8 cellular contexts compared by ENCODE assay signal in the genomic region with DNA sequence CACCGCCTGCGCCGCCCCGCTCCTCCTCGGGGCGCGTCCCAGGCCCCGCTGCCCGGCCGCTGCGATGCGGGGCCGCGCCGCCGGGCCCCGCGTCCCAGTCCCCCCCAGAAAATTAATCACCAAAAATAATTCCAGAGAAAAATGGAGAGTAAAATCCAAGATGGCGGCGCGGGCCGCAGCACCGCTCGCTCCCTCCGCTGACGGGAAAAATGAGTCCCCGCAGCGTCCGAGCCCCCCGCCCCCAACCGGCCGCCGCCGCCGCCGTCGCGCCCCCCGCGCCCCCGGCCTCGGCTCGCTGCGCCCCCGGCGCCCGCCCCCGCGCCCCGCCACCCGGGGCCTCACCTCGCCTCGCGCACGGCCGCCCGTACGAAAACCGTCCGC. TPM values are rescaled to one million over a fixed set of nuclear protein-coding genes. Genes with fewer than 3 reads are reported as not detected.
A peak's percentile ranks its signal among the peaks of the same experiment; 100 is the strongest.
DNase-seq lines count a peak whose midpoint lies in the region; ATAC-seq and TF ChIP-seq lines count a peak whose summit lies in the region.

KMT5B (minus strand) TSS at position 162 of the 381 bp plus-strand sequence. CDS start 23,220 bp downstream, outside the sequence.

- peak within 1 kb of the TSS; percentile 94 for H3K4me3 ChIP-seq in CD4-positive, CD25-positive, alpha-beta regulatory T cell (ENCODE audit: low read depth, low read length)
- H3K4me3 ChIP-seq in osteoblast (ENCODE audit: insufficient read depth, low read length) (peak within 1 kb of the TSS; percentile 90), upper lobe of left lung (peak within 1 kb of the TSS; percentile 61 to 94 (median 80))

- H3K27me3 ChIP-seq in CD4-positive, CD25-positive, alpha-beta regulatory T cell (ENCODE audit: control insufficient read depth, insufficient read depth, low read length): no peaks in the 10 kb centered on the region
- H3K27me3 ChIP-seq in osteoblast (ENCODE audit: insufficient read depth, low read length): peaks cover 4% of the 10 kb centered on the region
- H3K27me3 ChIP-seq in upper lobe of left lung: no peaks in the 10 kb centered on the region

- intact Hi-C loops in activated T-helper 2 cell treated with anti-CD3 and anti-CD28 coated beads, Interferon-gamma antibody, Interleukin-2, Interleukin-4, amounts not matched to agents 10 μg/mL and 5 μg/mL and 100 μg/mL, durations not matched to agents 14 hours and 24 hours and 36 hours (cut with micrococcal nuclease): loop anchor here (2.0 to 10.0 kb wide), 4 partner anchors 59 to 249 kb away; partner anchors contain the start of genes C11orf24, CHKA, NDUFS8 and PPP6R3

- peak within 1 kb of the TSS; percentile 90 for H3K4me2 ChIP-seq in osteoblast (ENCODE audit: insufficient read depth, low read length)

- H2AFZ ChIP-seq in osteoblast (ENCODE audit: low read length): peak within 1 kb of the TSS; percentile 78

- peaks cover 0 to 3% (median 0%) of the 10 kb centered on the region in 7 donors for H3K9me3 Mint-ChIP-seq in CD4-positive, CD25-positive, alpha-beta regulatory T cell
- no peaks in the 10 kb centered on the region for H3K9me3 Mint-ChIP-seq in activated T-helper 2 cell treated with anti-CD3 and anti-CD28 coated beads, Interferon-gamma antibody, Interleukin-2, Interleukin-4, amounts not matched to agents 10 μg/mL and 5 μg/mL and 100 μg/mL, durations not matched to agents 14 hours and 24 hours and 36 hours

- no peak for TF ChIP-seq POLR2A in upper lobe of left lung (IDR thresholded peaks at IDR 0.05)

- peaks cover 17 to 54% (median 41%) of the 10 kb centered on the region in 4 donors for H3K4me1 Mint-ChIP-seq in CD4-positive, CD25-positive, alpha-beta regulatory T cell
- peaks cover 31% of the 10 kb centered on the region for H3K4me1 Mint-ChIP-seq in activated T-helper 2 cell treated with anti-CD3 and anti-CD28 coated beads, Interferon-gamma antibody, Interleukin-2, Interleukin-4, amounts not matched to agents 10 μg/mL and 5 μg/mL and 100 μg/mL, durations not matched to agents 14 hours and 24 hours and 36 hours (ENCODE audit: low read depth)

- H3K9me3 ChIP-seq in CD4-positive, CD25-positive, alpha-beta regulatory T cell (ENCODE audit: control insufficient read depth in 2 of 2, low read length in 2 of 2): no peaks in the 10 kb centered on the region
- H3K9me3 ChIP-seq in osteoblast (ENCODE audit: low read depth, low read length): no peaks in the 10 kb centered on the region
- H3K9me3 ChIP-seq in upper lobe of left lung: no peaks in the 10 kb centered on the region

- WGBS in upper lobe of left lung, 2 donors: no CpG with 5 or more reads among the region's 60 CpGs

- TF ChIP-seq EP300 in upper lobe of left lung (IDR thresholded peaks at IDR 0.05): no peak

- H3K4me1 ChIP-seq in CD4-positive, CD25-positive, alpha-beta regulatory T cell (ENCODE audit: control insufficient read depth, insufficient read depth, low read length, poor library complexity, severe bottlenecking): peaks cover 47% of the 10 kb centered on the region
- H3K4me1 ChIP-seq in osteoblast (ENCODE audit: insufficient read depth, low read length) (peaks cover 16% of the 10 kb centered on the region), upper lobe of left lung (peaks cover 38 to 51% (median 44%) of the 10 kb centered on the region in 4 donors)

- no peaks in the 10 kb centered on the region for H3K36me3 ChIP-seq in CD4-positive, CD25-positive, alpha-beta regulatory T cell (ENCODE audit: control insufficient read depth, insufficient read depth, low read length)
- no peaks in the 10 kb centered on the region for H3K36me3 ChIP-seq in osteoblast (ENCODE audit: insufficient read depth, low read length)
- H3K36me3 ChIP-seq in upper lobe of left lung: no peaks in the 10 kb centered on the region

- ATAC-seq in CD4-positive, CD25-positive, alpha-beta regulatory T cell (ENCODE audit: low read depth in 2 of 2): peak; percentile 2 to 5
- ATAC-seq in GM21825 (IDR thresholded peaks at IDR 0.05; ENCODE audit: unreplicated experiment) (peak; percentile 10), upper lobe of left lung (ENCODE audit: low FRiP score in 2 of 2) (no peak), HG03520 (IDR thresholded peaks at IDR 0.05; ENCODE audit: unreplicated experiment) (no peak)

- H3K27me3 Mint-ChIP-seq in CD4-positive, CD25-positive, alpha-beta regulatory T cell: peaks cover 25% of the 10 kb centered on the region
- peaks cover 15% of the 10 kb centered on the region for H3K27me3 Mint-ChIP-seq in activated T-helper 2 cell treated with anti-CD3 and anti-CD28 coated beads, Interferon-gamma antibody, Interleukin-2, Interleukin-4, amounts not matched to agents 10 μg/mL and 5 μg/mL and 100 μg/mL, durations not matched to agents 14 hours and 24 hours and 36 hours (ENCODE audit: low read depth)

- peak within 1 kb of the TSS; percentile 89 to 99 (median 96) for H3K4me3 Mint-ChIP-seq in CD4-positive, CD25-positive, alpha-beta regulatory T cell
- H3K4me3 Mint-ChIP-seq in activated T-helper 2 cell treated with anti-CD3 and anti-CD28 coated beads, Interferon-gamma antibody, Interleukin-2, Interleukin-4, amounts not matched to agents 10 μg/mL and 5 μg/mL and 100 μg/mL, durations not matched to agents 14 hours and 24 hours and 36 hours (ENCODE audit: low read depth): peak within 1 kb of the TSS; percentile 92

- TF ChIP-seq CTCF in osteoblast (IDR thresholded peaks at IDR 0.05; ENCODE audit: extremely low read depth, low read depth, low read length) (no peak), upper lobe of left lung (IDR thresholded peaks at IDR 0.05) (no peak)

- H3K27ac ChIP-seq in CD4-positive, CD25-positive, alpha-beta regulatory T cell (ENCODE audit: insufficient read depth, low read length, poor library complexity, severe bottlenecking): peak within 1 kb of the TSS; percentile 76
- H3K27ac ChIP-seq in osteoblast (ENCODE audit: low read depth, low read length) (peak within 1 kb of the TSS; percentile 82), upper lobe of left lung (peak within 1 kb of the TSS; percentile 98 to 100 (median 100))

- H3K36me3 Mint-ChIP-seq in CD4-positive, CD25-positive, alpha-beta regulatory T cell: no peaks in the 10 kb centered on the region
- H3K36me3 Mint-ChIP-seq in activated T-helper 2 cell treated with anti-CD3 and anti-CD28 coated beads, Interferon-gamma antibody, Interleukin-2, Interleukin-4, amounts not matched to agents 10 μg/mL and 5 μg/mL and 100 μg/mL, durations not matched to agents 14 hours and 24 hours and 36 hours (ENCODE audit: low read depth): no peaks in the 10 kb centered on the region

- peaks cover 43% of the 10 kb centered on the region for H3K79me2 ChIP-seq in osteoblast (ENCODE audit: insufficient read depth, low read length)

- peaks cover 44% of the 10 kb centered on the region for H4K20me1 ChIP-seq in osteoblast (ENCODE audit: insufficient read depth, low read length)

- peak within 1 kb of the TSS; percentile 89 to 98 (median 95) for H3K27ac Mint-ChIP-seq in CD4-positive, CD25-positive, alpha-beta regulatory T cell
- peak within 1 kb of the TSS; percentile 94 for H3K27ac Mint-ChIP-seq in activated T-helper 2 cell treated with anti-CD3 and anti-CD28 coated beads, Interferon-gamma antibody, Interleukin-2, Interleukin-4, amounts not matched to agents 10 μg/mL and 5 μg/mL and 100 μg/mL, durations not matched to agents 14 hours and 24 hours and 36 hours

- peak in 2 of 3 donors; percentile 39 to 61 for DNase-seq in CD4-positive, CD25-positive, alpha-beta regulatory T cell
- DNase-seq in NCI-H2227 treated with DMSO at 0.1 percent for 48 hours (lab: John Stamatoyannopoulos, UW) (peak; percentile 34), glomerular endothelial cell (ENCODE audit: extremely low read depth, low read depth, low spot score) (no peak), osteoblast (ENCODE audit: insufficient read length, low spot score, missing footprints) (peak; percentile 91), upper lobe of left lung (peak in 1 of 2 donors; percentile 94)
- no peak for DNase-seq in activated T-helper 2 cell treated with anti-CD3 and anti-CD28 coated beads, Interferon-gamma antibody, Interleukin-2, Interleukin-4, amounts not matched to agents 10 μg/mL and 5 μg/mL and 100 μg/mL, durations not matched to agents 14 hours and 24 hours and 36 hours (ENCODE audit: low spot score)

RNA-seq across cellular contexts. Expression of gene KMT5B, which starts in this region (rescaled TPM):
- total RNA-seq in CD4-positive, CD25-positive, alpha-beta regulatory T cell: 43.1 TPM
- polyA plus RNA-seq in CD4-positive, CD25-positive, alpha-beta regulatory T cell: 10 to 100 TPM; 31.6 to 42.8 (median 35.7) TPM
- 31.5 and 34.0 TPM in 2 replicates for total RNA-seq in activated T-helper 2 cell treated with anti-CD3 and anti-CD28 coated beads, Interferon-gamma antibody, Interleukin-2, Interleukin-4, amounts not matched to agents 10 μg/mL and 5 μg/mL and 100 μg/mL, durations not matched to agents 14 hours and 24 hours and 36 hours
- total RNA-seq in glomerular endothelial cell: 16.9 and 27.9 TPM in 2 replicates
- 27.1 and 29.8 TPM in 2 replicates for total RNA-seq in osteoblast
- 10 to 100 TPM; 19.3 to 61.2 (median 41.0) TPM for total RNA-seq in upper lobe of left lung

Comparison
In these comparisons a context has a peak if more than half of its experiments do, and no peak if none do; other contexts are left out.
1. ATAC-seq: peak in CD4-positive, CD25-positive, alpha-beta regulatory T cell (2 of 2) and GM21825 (single experiment); none in upper lobe of left lung (0 of 2) and HG03520 (single experiment).
2. DNase-seq: peak in CD4-positive, CD25-positive, alpha-beta regulatory T cell (2 of 3), NCI-H2227 treated with DMSO at 0.1 percent for 48 hours (single experiment) and osteoblast (single experiment); none in activated T-helper 2 cell treated with anti-CD3 and anti-CD28 coated beads, Interferon-gamma antibody, Interleukin-2, Interleukin-4, amounts not matched to agents 10 μg/mL and 5 μg/mL and 100 μg/mL, durations not matched to agents 14 hours and 24 hours and 36 hours (single experiment) and glomerular endothelial cell (single experiment).
3. Peak in every context shown above with its lines, with median percentiles within 50 percentile points of each other: H3K27ac ChIP-seq and H3K4me3 ChIP-seq.